Comparison of ENCODE assay signal across 9 cellular contexts in the genomic region with DNA sequence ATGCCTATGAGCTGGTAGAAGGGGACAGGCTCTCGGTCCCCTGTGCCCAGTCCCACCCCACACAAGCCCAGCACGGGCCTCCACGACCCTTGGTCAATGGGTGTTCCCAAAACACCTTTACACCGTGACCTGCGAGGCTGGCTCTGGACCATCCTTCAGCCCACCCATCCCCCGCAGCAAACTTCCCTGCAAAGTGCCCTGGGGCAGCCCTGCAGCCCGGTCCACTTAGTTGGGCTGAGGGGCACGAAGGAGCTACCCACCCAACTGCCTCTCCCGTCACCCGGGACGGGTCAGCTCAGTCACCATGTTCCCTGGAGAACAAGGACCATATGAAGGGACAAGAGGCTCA. TPM values are rescaled to one million over a fixed set of nuclear protein-coding genes. Genes with fewer than 3 reads are reported as not detected.
DNase-seq lines count a peak whose midpoint lies in the region; ATAC-seq and TF ChIP-seq lines count a peak whose summit lies in the region.
"Had no signal": no experiment of that assay in that cellular context is flagged by ENCODE, and none has a peak within 500 bp of the region (broad histone marks: within the 10 kb centered on the region; RNA-seq: fewer than 3 reads in every experiment).

No MANE protein-coding gene starts in this region.

- no peaks in the 10 kb centered on the region; the same call in 1 of the 2 replicates for H4K20me1 ChIP-seq in GM23248 (ENCODE audit: insufficient read depth)

- 81 to 82% methylated on average over 10 to 11 of the region's 11 CpGs for WGBS in GM23248 (ENCODE audit: low coverage in 1 of 2, low lambda C conversion rate in 2 of 2, missing lambda C conversion rate in 2 of 2), 2 experiments
- 65% methylated on average over 11 of the region's 11 CpGs for WGBS in right cardiac atrium

- H3K27ac Mint-ChIP-seq in activated naive CD4-positive, alpha-beta T cell treated with anti-CD3 and anti-CD28 coated beads, Interleukin-2, amount 50 U/mL, for 72 hours = peak overlapping the region; percentile 92 to 95

- H3F3A ChIP-seq in GM23248 (ENCODE audit: insufficient read depth) = peaks cover 70% of the 10 kb centered on the region

- no peak overlapping the region for H2AFZ ChIP-seq in GM23248

- H3K9me3 ChIP-seq in GM23248 (ENCODE audit: low read depth) = no peaks in the 10 kb centered on the region
- H3K9me3 ChIP-seq in right cardiac atrium (ENCODE audit: control insufficient read depth, low read length) = no peaks in the 10 kb centered on the region
- no peaks in the 10 kb centered on the region for H3K9me3 ChIP-seq in gastrocnemius medialis

- H3K27ac ChIP-seq in GM23248 (peak overlapping the region; percentile 99), right cardiac atrium (ENCODE audit: low read length) (peak overlapping the region; percentile 78), gastrocnemius medialis (peak overlapping the region; percentile 92 to 99 (median 95))

- DNase-seq in GM23248 = no peak
- DNase-seq in activated naive CD4-positive, alpha-beta T cell treated with anti-CD3 and anti-CD28 coated beads, Interleukin-2, amount 50 U/mL, for 72 hours (ENCODE audit: low spot score in 2 of 2) = no peak
- peak in 2 of 3 donors; percentile 52 to 61 for DNase-seq in right cardiac atrium
- no peak for DNase-seq in gastrocnemius medialis
- no peak for DNase-seq in middle frontal gyrus (ENCODE audit: extremely low spot score, low spot score)
- DNase-seq in NCI-H1105 (lab: John Stamatoyannopoulos, UW) = no peak
- no peak for DNase-seq in NCI-H526 treated with DMSO at 0.1 percent for 48 hours (lab: John Stamatoyannopoulos, UW)
- DNase-seq: DMS79 treated with DMSO at 0.1 percent for 48 hours had no signal

- intact Hi-C loops in right cardiac atrium (cut with DNase I) = no loop called here
- intact Hi-C loops in gastrocnemius medialis (cut with DNase I; ENCODE audit: low total_unique reads) = no loop called here

- peaks cover 89% of the 10 kb centered on the region for H3K79me2 ChIP-seq in GM23248 (ENCODE audit: insufficient read depth)

- in situ Hi-C loops in GM23248 (cut with MboI) = no loop called here
- in situ Hi-C loops in gastrocnemius medialis (cut with MboI; ENCODE audit: low sequenced_read_pairs in 4 of 4) = no loop called here

- H3K9me2 ChIP-seq in GM23248 (ENCODE audit: insufficient read depth) = no peaks in the 10 kb centered on the region

- H3K9ac ChIP-seq in GM23248 = peak overlapping the region; percentile 2; the same call in 1 of the 2 replicates

- no peaks in the 10 kb centered on the region for H3K27me3 ChIP-seq in GM23248 (replicated peaks; ENCODE audit: insufficient read depth)
- no peaks in the 10 kb centered on the region for H3K27me3 ChIP-seq in right cardiac atrium (ENCODE audit: control insufficient read depth, insufficient read depth)
- H3K27me3 ChIP-seq in gastrocnemius medialis = no peaks in the 10 kb centered on the region

- ATAC-seq in activated naive CD4-positive, alpha-beta T cell treated with anti-CD3 and anti-CD28 coated beads, Interleukin-2, amount 50 U/mL, for 72 hours = no peak
- ATAC-seq in right cardiac atrium = no peak
- no peak for ATAC-seq in gastrocnemius medialis
- no peak for ATAC-seq in GM18870 (IDR thresholded peaks at IDR 0.05; ENCODE audit: unreplicated experiment)

- H3K36me3 Mint-ChIP-seq in activated naive CD4-positive, alpha-beta T cell treated with anti-CD3 and anti-CD28 coated beads, Interleukin-2, amount 50 U/mL, for 72 hours = peaks cover 31 to 38% of the 10 kb centered on the region in 2 donors

- H3K4me3 ChIP-seq in GM23248 (no peak overlapping the region), right cardiac atrium (ENCODE audit: low read length) (no peak overlapping the region), gastrocnemius medialis (no peak overlapping the region)

- no peak for TF ChIP-seq CTCF in gastrocnemius medialis (IDR thresholded peaks at IDR 0.05 in 4 of 5, conservative IDR thresholded peaks at IDR 0.05 in 1 of 5)

- H3K4me2 ChIP-seq in GM23248 (ENCODE audit: unreplicated experiment) = no peak overlapping the region

- TF ChIP-seq POLR2A in gastrocnemius medialis (IDR thresholded peaks at IDR 0.05) = no peak

- H3K4me1 ChIP-seq in GM23248 (ENCODE audit: insufficient read depth) = peaks cover 61% of the 10 kb centered on the region
- peaks cover 51% of the 10 kb centered on the region for H3K4me1 ChIP-seq in right cardiac atrium (ENCODE audit: control insufficient read depth, insufficient read depth, low read length)
- H3K4me1 ChIP-seq in gastrocnemius medialis = peaks cover 90 to 100% of the 10 kb centered on the region in 2 donors

- H3K9me3 Mint-ChIP-seq in activated naive CD4-positive, alpha-beta T cell treated with anti-CD3 and anti-CD28 coated beads, Interleukin-2, amount 50 U/mL, for 72 hours = no peaks in the 10 kb centered on the region

- H3K36me3 ChIP-seq in GM23248 (ENCODE audit: low read depth) = peaks cover 40% of the 10 kb centered on the region
- peaks cover 0 to 28% of the 10 kb centered on the region in 2 donors for H3K36me3 ChIP-seq in gastrocnemius medialis

RNA-seq across cellular contexts. Expression of a gene that starts 23.4 kb away (rescaled TPM):
- total RNA-seq in GM23248 (2014; rRNA removed; shearing (Covaris generic)) = 471 and 487 TPM in 2 replicates
- polyA plus RNA-seq in GM23248 (2016; fragmentation: Nextera tagmentation; extraction: Ambion mirVana) (413 and 419 TPM in 2 replicates), right cardiac atrium (116 TPM)
- 100 to 1,000 TPM; 382 to 520 TPM for total RNA-seq in activated naive CD4-positive, alpha-beta T cell treated with anti-CD3 and anti-CD28 coated beads, Interleukin-2, amount 50 U/mL, for 72 hours
- total RNA-seq in right cardiac atrium (100 to 1,000 TPM; 181 to 280 (median 218) TPM), gastrocnemius medialis (10 to 100 TPM; 57.3 to 84.2 (median 72.7) TPM)

Comparison
In these comparisons a context has a peak if more than half of its experiments do, and no peak if none do; other contexts are left out.
1. DNase-seq: peak in right cardiac atrium (2 of 3); none in GM23248 (single experiment), activated naive CD4-positive, alpha-beta T cell treated with anti-CD3 and anti-CD28 coated beads, Interleukin-2, amount 50 U/mL, for 72 hours (0 of 2), gastrocnemius medialis (0 of 2), middle frontal gyrus (single experiment), NCI-H1105 (single experiment) and NCI-H526 treated with DMSO at 0.1 percent for 48 hours (single experiment).
2. Peak in every context shown above with its lines, with median percentiles within 50 percentile points of each other: H3K27ac ChIP-seq.